Comparison of ENCODE assay signal across 20 cellular contexts in the genomic region with DNA sequence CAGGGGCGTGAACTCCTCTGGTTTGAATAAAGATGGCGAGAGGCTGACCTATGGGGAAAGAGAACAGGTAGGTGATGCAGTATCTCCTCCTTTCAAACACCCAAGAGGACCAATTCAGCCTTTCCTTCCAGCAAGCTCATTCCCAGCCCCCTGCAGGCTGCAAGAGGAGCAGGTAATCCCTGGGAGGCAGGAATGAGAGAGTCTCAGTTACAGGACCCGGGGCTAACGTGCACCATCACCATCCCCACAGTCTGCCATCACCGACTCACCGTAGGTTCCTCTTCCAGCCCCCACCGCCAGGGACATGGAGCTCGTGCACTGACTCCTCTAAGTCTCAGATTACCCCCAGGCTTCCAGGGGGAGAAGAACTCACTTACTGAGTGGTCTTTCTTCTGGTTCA. TPM values are rescaled to one million over a fixed set of nuclear protein-coding genes. Genes with fewer than 3 reads are reported as not detected.
"Had no signal": no experiment of that assay in that cellular context is flagged by ENCODE, and none has a peak within 500 bp of the region (broad histone marks: within the 10 kb centered on the region; RNA-seq: fewer than 3 reads in every experiment).

No MANE protein-coding gene starts in this region.

- H3K9me3 ChIP-seq: neutrophil, right atrium auricular region, tibial nerve had no signal

- H3K36me3 Mint-ChIP-seq: activated naive CD8-positive, alpha-beta T cell treated with anti-CD3 and anti-CD28 coated beads, Interleukin-2, amount 10 ng/mL, durations not matched to agents 7 days and 5 days; naive B cell; stimulated activated effector memory CD8-positive, alpha-beta T cell treated with anti-CD3 and anti-CD28 coated beads, Interleukin-12 subunit alpha, Interleukin-12 subunit beta, amount 100 ng/mL, for 72 hours had no signal

- ATAC-seq: activated CD4-positive, alpha-beta T cell treated with anti-CD3 and anti-CD28 coated beads for 36 hours; activated T-cell treated with anti-CD3 and anti-CD28 coated beads, Interleukin-2, amount 50 U/mL, for 72 hours; foreskin keratinocyte had no signal

- H3K4me3 ChIP-seq: right atrium auricular region, smooth muscle cell, tibial nerve had no signal

- H3K4me3 Mint-ChIP-seq: activated CD4-positive, alpha-beta memory T cell treated with anti-CD3 and anti-CD28 coated beads, Interleukin-2, amount 10 ng/mL, durations not matched to agents 7 days and 5 days; activated CD4-positive, alpha-beta T cell treated with anti-CD3 and anti-CD28 coated beads for 36 hours; activated naive CD8-positive, alpha-beta T cell treated with anti-CD3 and anti-CD28 coated beads, Interleukin-2, amount 10 ng/mL, durations not matched to agents 7 days and 5 days; activated T-cell treated with anti-CD3 and anti-CD28 coated beads, Interleukin-2, amount 50 U/mL, for 72 hours; naive B cell; stimulated activated effector memory CD8-positive, alpha-beta T cell treated with anti-CD3 and anti-CD28 coated beads, Interleukin-12 subunit alpha, Interleukin-12 subunit beta, amount 100 ng/mL, for 72 hours had no signal

- H3K27me3 ChIP-seq: foreskin keratinocyte, right atrium auricular region, tibial nerve had no signal

- H3K27ac Mint-ChIP-seq: activated CD4-positive, alpha-beta memory T cell treated with anti-CD3 and anti-CD28 coated beads, Interleukin-2, amount 10 ng/mL, durations not matched to agents 7 days and 5 days; activated CD4-positive, alpha-beta T cell treated with anti-CD3 and anti-CD28 coated beads for 36 hours; activated naive CD8-positive, alpha-beta T cell treated with anti-CD3 and anti-CD28 coated beads, Interleukin-2, amount 10 ng/mL, durations not matched to agents 7 days and 5 days; activated T-cell treated with anti-CD3 and anti-CD28 coated beads, Interleukin-2, amount 50 U/mL, for 72 hours; naive B cell; stimulated activated effector memory CD8-positive, alpha-beta T cell treated with anti-CD3 and anti-CD28 coated beads, Interleukin-12 subunit alpha, Interleukin-12 subunit beta, amount 100 ng/mL, for 72 hours had no signal

- FAIRE-seq: endometrium had no signal

- H3K9me3 Mint-ChIP-seq: activated CD4-positive, alpha-beta memory T cell treated with anti-CD3 and anti-CD28 coated beads, Interleukin-2, amount 10 ng/mL, durations not matched to agents 7 days and 5 days; activated naive CD8-positive, alpha-beta T cell treated with anti-CD3 and anti-CD28 coated beads, Interleukin-2, amount 10 ng/mL, durations not matched to agents 7 days and 5 days; activated T-cell treated with anti-CD3 and anti-CD28 coated beads, Interleukin-2, amount 50 U/mL, for 72 hours; naive B cell; stimulated activated effector memory CD8-positive, alpha-beta T cell treated with anti-CD3 and anti-CD28 coated beads, Interleukin-12 subunit alpha, Interleukin-12 subunit beta, amount 100 ng/mL, for 72 hours had no signal

- H3K4me1 ChIP-seq: right atrium auricular region, tibial nerve had no signal

- DNase-seq: activated CD4-positive, alpha-beta memory T cell treated with anti-CD3 and anti-CD28 coated beads, Interleukin-2, amount 10 ng/mL, durations not matched to agents 7 days and 5 days; activated CD4-positive, alpha-beta T cell treated with anti-CD3 and anti-CD28 coated beads for 36 hours; activated gamma-delta T cell treated with Interleukin-2 at 50 U/mL for 16 hours; activated naive CD8-positive, alpha-beta T cell treated with anti-CD3 and anti-CD28 coated beads, Interleukin-2, amount 10 ng/mL, durations not matched to agents 7 days and 5 days; activated T-cell treated with anti-CD3 and anti-CD28 coated beads, Interleukin-2, amount 50 U/mL, for 72 hours; anterior cingulate cortex; foreskin keratinocyte; midbrain; naive B cell; SW 1271; T-helper 9 cell had no signal

- H3K4me1 Mint-ChIP-seq: naive B cell; stimulated activated effector memory CD8-positive, alpha-beta T cell treated with anti-CD3 and anti-CD28 coated beads, Interleukin-12 subunit alpha, Interleukin-12 subunit beta, amount 100 ng/mL, for 72 hours had no signal

- H3K36me3 ChIP-seq: neutrophil, right atrium auricular region, tibial nerve had no signal

- H3K27ac ChIP-seq: neutrophil, right atrium auricular region, tibial nerve had no signal

- H3K4me2 ChIP-seq: smooth muscle cell had no signal

RNA-seq across cellular contexts. Expression of a gene that starts 26.7 kb away (rescaled TPM):
- total RNA-seq: activated naive CD8-positive, alpha-beta T cell treated with anti-CD3 and anti-CD28 coated beads, Interleukin-2, amount 10 ng/mL, durations not matched to agents 7 days and 5 days; dermis microvascular lymphatic vessel endothelial cell; posterior vena cava; right atrium auricular region; subcutaneous adipose tissue had no signal
